In genomic region chr2:197515277-197515797, GRCh38 we compare ENCODE assay signal across 8 cellular contexts. TPM values are rescaled to one million over a fixed set of nuclear protein-coding genes. Genes with fewer than 3 reads are reported as not detected.
A peak's percentile ranks its signal among the peaks of the same experiment; 100 is the strongest.
DNase-seq lines count a peak whose midpoint lies in the region; ATAC-seq and TF ChIP-seq lines count a peak whose summit lies in the region.

No MANE protein-coding gene starts in this region.

- H3K36me3 Mint-ChIP-seq in CD4-positive, alpha-beta memory T cell, result peaks cover 6 to 21% of the 10 kb centered on the region in 2 donors
- peaks cover under 1% of the 10 kb centered on the region for H3K36me3 Mint-ChIP-seq in activated naive CD8-positive, alpha-beta T cell

- CTCF ChIA-PET in CD4-positive, alpha-beta memory T cell (lab: Charles Lee; ENCODE audit: partially characterized antibody), result interaction anchor here (1.1 to 2.1 kb wide), 2 partner anchors 10 to 15 kb away, joined by 4 to 16 read pairs; partner anchors contain the start of genes HSPD1 and HSPE1

- peak overlapping the region; percentile 92 to 97 (median 95) for H3K27ac Mint-ChIP-seq in CD4-positive, alpha-beta memory T cell
- H3K27ac Mint-ChIP-seq in activated naive CD8-positive, alpha-beta T cell, result peak overlapping the region; percentile 91

- POLR2A ChIA-PET in CD4-positive, alpha-beta memory T cell (lab: Charles Lee; ENCODE audit: partially characterized antibody), result interaction anchor here (0.6 to 3.3 kb wide), 14 partner anchors 8 to 716 kb away, joined by 3 to 180 read pairs (median 6); partner anchors contain the start of genes COQ10B, GTF3C3, HSPD1 and HSPE1

- peaks cover 16 to 53% (median 30%) of the 10 kb centered on the region in 4 donors for H3K4me1 Mint-ChIP-seq in CD4-positive, alpha-beta memory T cell
- peaks cover 40% of the 10 kb centered on the region for H3K4me1 Mint-ChIP-seq in activated naive CD8-positive, alpha-beta T cell (ENCODE audit: low read depth)

- peaks cover 1% of the 10 kb centered on the region for H3K36me3 ChIP-seq in CD4-positive, alpha-beta memory T cell (ENCODE audit: insufficient read depth, low read length)
- H3K36me3 ChIP-seq in KMS-11 (ENCODE audit: insufficient read depth), result no peaks in the 10 kb centered on the region
- H3K36me3 ChIP-seq in iPS DF 6.9 (ENCODE audit: control insufficient read depth, insufficient read depth, low read length), result no peaks in the 10 kb centered on the region
- H3K36me3 ChIP-seq in spleen, result peaks cover 0 to 15% (median 2%) of the 10 kb centered on the region in 6 donors

- DNase-seq in CD4-positive, alpha-beta memory T cell, result no peak
- DNase-seq in iPS DF 6.9 (ENCODE audit: low read depth, low spot score) (no peak), spleen (no peak), SIG-M5 (lab: John Stamatoyannopoulos, UW) (no peak)
- no peak for DNase-seq in stimulated activated CD4-positive, alpha-beta T cell treated with anti-CD3 and anti-CD28 coated beads, Interleukin-4, amount 100 ng/mL, for 1 hour

- H3K4me3 ChIP-seq in CD4-positive, alpha-beta memory T cell (ENCODE audit: low read length in 2 of 2), result peak overlapping the region; percentile 88 to 93
- H3K4me3 ChIP-seq in KMS-11 (IDR thresholded peaks at IDR 0.05; ENCODE audit: insufficient read depth, low read depth, low read length) (peak overlapping the region; percentile 81), iPS DF 6.9 (ENCODE audit: low read length) (peak overlapping the region; percentile 68; the same call in 1 of the 2 replicates), spleen (peak overlapping the region; percentile 69 to 92 (median 84))

- no peaks in the 10 kb centered on the region for H3K27me3 Mint-ChIP-seq in CD4-positive, alpha-beta memory T cell
- no peaks in the 10 kb centered on the region for H3K27me3 Mint-ChIP-seq in activated naive CD8-positive, alpha-beta T cell

- no peaks in the 10 kb centered on the region for H4K20me1 ChIP-seq in KMS-11 (ENCODE audit: insufficient read depth)

- peak overlapping the region; percentile 98 for H3K4me2 ChIP-seq in KMS-11

- peaks cover 33% of the 10 kb centered on the region for H3K4me1 ChIP-seq in CD4-positive, alpha-beta memory T cell (ENCODE audit: insufficient read depth, low read length)
- H3K4me1 ChIP-seq in KMS-11 (ENCODE audit: low read depth, poor library complexity, severe bottlenecking), result peaks cover 33% of the 10 kb centered on the region
- H3K4me1 ChIP-seq in iPS DF 6.9 (ENCODE audit: control insufficient read depth, insufficient read depth, low read length), result no peaks in the 10 kb centered on the region; the same call in 1 of the 2 replicates
- peaks cover 12 to 59% (median 39%) of the 10 kb centered on the region in 6 donors for H3K4me1 ChIP-seq in spleen

- no peak for TF ChIP-seq POLR2A in spleen (IDR thresholded peaks at IDR 0.05)

- no peaks in the 10 kb centered on the region for H3K9me3 ChIP-seq in CD4-positive, alpha-beta memory T cell (ENCODE audit: control insufficient read depth in 1 of 2, low read length in 2 of 2)
- H3K9me3 ChIP-seq in iPS DF 6.9 (ENCODE audit: control insufficient read depth, insufficient read depth, low read length) (no peaks in the 10 kb centered on the region), spleen (peaks cover 0 to 6% (median under 1%) of the 10 kb centered on the region in 8 donors)

- H3K27me3 ChIP-seq in CD4-positive, alpha-beta memory T cell (ENCODE audit: insufficient read depth, low read length), result no peaks in the 10 kb centered on the region
- H3K27me3 ChIP-seq in KMS-11 (ENCODE audit: insufficient read depth, low read depth) (no peaks in the 10 kb centered on the region), iPS DF 6.9 (ENCODE audit: control insufficient read depth, insufficient read depth, low read length) (no peaks in the 10 kb centered on the region), spleen (replicated peaks in 1 of 7) (no peaks in the 10 kb centered on the region)

- intact Hi-C loops in CD4-positive, alpha-beta memory T cell (cut with micrococcal nuclease), result loop anchor here (1.0 kb wide), 3 partner anchors 15 to 80 kb away; partner anchors contain the start of genes COQ10B, HSPE1 and SF3B1
- intact Hi-C loops in spleen (cut with DNase I; ENCODE audit: low total_unique reads), result loop anchor here (10.0 kb wide), 1 partner anchor 61 kb away; the partner anchor contains the start of gene COQ10B

- peak overlapping the region; percentile 86 to 99 (median 94) for H3K4me3 Mint-ChIP-seq in CD4-positive, alpha-beta memory T cell
- H3K4me3 Mint-ChIP-seq in activated naive CD8-positive, alpha-beta T cell, result peak overlapping the region; percentile 99

- no peaks in the 10 kb centered on the region for H3K9me3 Mint-ChIP-seq in CD4-positive, alpha-beta memory T cell
- H3K9me3 Mint-ChIP-seq in activated naive CD8-positive, alpha-beta T cell (ENCODE audit: low read depth), result no peaks in the 10 kb centered on the region

- WGBS in iPS DF 6.9 (ENCODE audit: insufficient coverage, insufficient read length), result no CpG with 5 or more reads among the region's 24 CpGs
- 0% methylated on average over 13 to 24 of the region's 24 CpGs for WGBS in spleen, 5 donors

- H3K27ac ChIP-seq in CD4-positive, alpha-beta memory T cell (ENCODE audit: low read depth, low read length), result peak overlapping the region; percentile 95
- H3K27ac ChIP-seq in KMS-11 (peak overlapping the region; percentile 94), iPS DF 6.9 (ENCODE audit: low read length) (no peak overlapping the region), spleen (peak overlapping the region; percentile 88 to 98 (median 96))

- peak overlapping the region; percentile 82 for H3K9ac ChIP-seq in KMS-11

- H2AFZ ChIP-seq in KMS-11 (ENCODE audit: low read depth), result peak overlapping the region; percentile 77

- TF ChIP-seq CTCF in KMS-11 (conservative IDR thresholded peaks at IDR 0.05; ENCODE audit: low read depth, low read length) (no peak), spleen (IDR thresholded peaks at IDR 0.05 in 8 of 11, conservative IDR thresholded peaks at IDR 0.05 in 3 of 11) (no peak)

- peaks cover 44% of the 10 kb centered on the region for H3K79me2 ChIP-seq in KMS-11 (ENCODE audit: insufficient read depth, low read depth)

- peak; percentile 2 for ATAC-seq in GM19455 (IDR thresholded peaks at IDR 0.05; ENCODE audit: unreplicated experiment)

RNA-seq across cellular contexts. Expression of gene MOB4, which starts 0.5 kb away (rescaled TPM):
- total RNA-seq in CD4-positive, alpha-beta memory T cell, result 10 to 100 TPM; 20.2 to 21.8 TPM
- polyA plus RNA-seq in CD4-positive, alpha-beta memory T cell, result 10 to 100 TPM; 30.0 to 50.6 TPM
- 10 to 100 TPM; 15.5 to 38.3 (median 23.7) TPM for total RNA-seq in spleen
- polyA plus RNA-seq in spleen, result 10 to 100 TPM; 17.3 to 27.1 (median 23.8) TPM

RNA-seq across cellular contexts. Expression of gene HSPE1, which starts 15.2 kb away (rescaled TPM):
- total RNA-seq in CD4-positive, alpha-beta memory T cell, result 10 to 100 TPM; 52.4 to 65.1 TPM
- polyA plus RNA-seq in CD4-positive, alpha-beta memory T cell, result 100 to 1,000 TPM; 134 to 145 TPM
- 10 to 100 TPM; 38.1 to 89.4 (median 46.4) TPM for total RNA-seq in spleen
- 100 to 1,000 TPM in 2 of 3 donors, 10 to 100 TPM in 1; 97.8 to 138 (median 133) TPM for polyA plus RNA-seq in spleen

RNA-seq across cellular contexts. Expression of gene HSPD1, which starts 15.7 kb away (rescaled TPM):
- total RNA-seq in CD4-positive, alpha-beta memory T cell, result 100 to 1,000 TPM; 129 to 132 TPM
- polyA plus RNA-seq in CD4-positive, alpha-beta memory T cell, result 100 to 1,000 TPM; 111 to 116 TPM
- 100 to 1,000 TPM in 4 of 7 donors, 10 to 100 TPM in 3; 75.2 to 202 (median 100) TPM for total RNA-seq in spleen
- 100 to 1,000 TPM in 2 of 3 donors, 10 to 100 TPM in 1; 93.3 to 159 (median 143) TPM for polyA plus RNA-seq in spleen
